15 cellular contexts compared by ENCODE assay signal in the genomic region with DNA sequence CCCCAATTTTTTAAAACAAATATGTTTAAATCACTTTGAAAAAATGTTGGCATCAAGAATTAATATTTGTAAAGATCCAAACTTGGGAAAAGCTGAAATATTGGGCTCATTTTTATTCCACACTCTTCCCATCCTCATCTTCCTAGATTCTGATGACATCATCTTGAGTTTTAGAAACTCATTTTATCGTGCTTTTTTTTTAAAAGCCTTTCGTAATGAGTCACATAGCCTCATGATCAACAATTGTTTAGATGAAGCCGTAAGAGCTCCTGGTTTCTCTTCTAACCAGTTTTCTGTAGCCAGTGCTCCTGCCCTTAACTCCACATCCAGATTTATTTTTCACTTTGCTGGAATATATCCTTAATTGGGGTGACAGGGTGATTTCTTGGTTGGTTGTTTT.
A peak's percentile ranks its signal among the peaks of the same experiment; 100 is the strongest.
DNase-seq lines count a peak whose midpoint lies in the region; ATAC-seq, FAIRE-seq and TF ChIP-seq lines count a peak whose summit lies in the region.
"Had no signal": no experiment of that assay in that cellular context is flagged by ENCODE, and none has a peak within 500 bp of the region (broad histone marks: within the 10 kb centered on the region; RNA-seq: fewer than 3 reads in every experiment).

No MANE protein-coding gene starts in this region.

- intact Hi-C loops in GM12878 (cut with micrococcal nuclease; ENCODE audit: unreplicated experiment) = no loop called here
- intact Hi-C loops in lower leg skin (cut with DNase I; ENCODE audit: low total_unique reads) = no loop called here

- FAIRE-seq in GM12878 (lab: Jason Lieb, UNC) = no peak
- FAIRE-seq: G401.6 had no signal

- no peaks in the 10 kb centered on the region for H3K27me3 Mint-ChIP-seq in activated naive CD4-positive, alpha-beta T cell treated with anti-CD3 and anti-CD28 coated beads, Interleukin-2, amount 10 ng/mL, durations not matched to agents 7 days and 5 days
- H3K27me3 Mint-ChIP-seq: activated CD4-positive, alpha-beta T cell treated with anti-CD3 and anti-CD28 coated beads for 36 hours had no signal

- no peak overlapping the region for H3K27ac Mint-ChIP-seq in activated naive CD4-positive, alpha-beta T cell treated with anti-CD3 and anti-CD28 coated beads, Interleukin-2, amount 10 ng/mL, durations not matched to agents 7 days and 5 days
- H3K27ac Mint-ChIP-seq: mesothelial cell of epicardium had no signal

- no peak overlapping the region for H3K9ac ChIP-seq in GM12878 (ENCODE audit: control insufficient read depth, insufficient read depth, low read length)
- H3K9ac ChIP-seq: BLaER1 treated with 17β-estradiol and CSF1 and Interleukin-3, amounts not matched to agents 10 nM and 100 nM had no signal

- CTCF ChIA-PET in HEK293 (lab: Yijun Ruan, JAX) = no interaction called here
- CTCF ChIA-PET in GM12878 (lab: Yijun Ruan, JAX) = interaction anchor here (1.0 to 2.9 kb wide), 4 partner anchors 56 to 72 kb away, joined by 3 to 15 read pairs (median 6); no protein-coding TSS in a partner anchor
- CTCF ChIA-PET in activated naive CD4-positive, alpha-beta T cell treated with anti-CD3 and anti-CD28 coated beads, Interleukin-2, amount 10 ng/mL, durations not matched to agents 7 days and 5 days (lab: Charles Lee) = interaction anchor here (2.2 kb wide), 1 partner anchor 72 kb away, joined by 6 read pairs; no protein-coding TSS in a partner anchor

- peak; percentile 32 to 43; a peak in 1 of 4 replicates for TF ChIP-seq EP300 in GM12878 (IDR thresholded peaks at IDR 0.05; ENCODE audit: borderline replicate concordance in 1 of 2, control insufficient read depth in 1 of 2, low read depth in 2 of 2, low read length in 2 of 2)

- RAD21 ChIA-PET in GM12878 (lab: Charles Lee; ENCODE audit: unreplicated experiment) = no interaction called here

- in situ Hi-C loops in GM12878 (cut with MboI) = no loop called here

- TF ChIP-seq CTCF in HEK293 (tag by site-specific recombination; IDR thresholded peaks at IDR 0.05) (no peak), GM12878 (IDR thresholded peaks at IDR 0.05 in 2 of 3, conservative IDR thresholded peaks at IDR 0.05 in 1 of 3; ENCODE audit: control insufficient read depth in 2 of 3, extremely low read depth in 1 of 3, insufficient read depth in 1 of 3, low read depth in 3 of 3, low read length in 3 of 3) (no peak), foreskin keratinocyte (conservative IDR thresholded peaks at IDR 0.05) (no peak), lower leg skin (IDR thresholded peaks at IDR 0.05) (no peak)

- H3K4me2 ChIP-seq in GM12878 (ENCODE audit: control insufficient read depth, insufficient read depth) = no peak overlapping the region

- DNase-seq in AG08396 (ENCODE audit: low spot score) = peak; percentile 80
- DNase-seq in GM12878 (ENCODE audit: low read depth, low spot score) = no peak
- DNase-seq in foreskin keratinocyte = peak in 1 of 2 donors; percentile 22
- no peak for DNase-seq in activated naive CD4-positive, alpha-beta T cell (lab: John Stamatoyannopoulos, UW)
- DNase-seq in lower leg skin (ENCODE audit: low spot score in 2 of 2) = no peak
- DNase-seq in activated naive CD4-positive, alpha-beta T cell treated with anti-CD3 and anti-CD28 coated beads, Interleukin-2, amount 10 ng/mL, durations not matched to agents 7 days and 5 days = no peak
- no peak for DNase-seq in HT-29 (ENCODE audit: low spot score)
- DNase-seq: erythroblast; Karpas-422; stimulated activated CD4-positive, alpha-beta T cell treated with anti-CD3 and anti-CD28 coated beads, Interleukin-2, amount 100 ng/mL, for 24 hours had no signal

- H3K4me3 ChIP-seq in HEK293 (ENCODE audit: low read depth, low read length) (no peak overlapping the region), GM12878 (no peak overlapping the region), lower leg skin (ENCODE audit: low read depth, poor library complexity, severe bottlenecking) (no peak overlapping the region)
- H3K4me3 ChIP-seq: BLaER1 treated with 17β-estradiol and CSF1 and Interleukin-3, amounts not matched to agents 10 nM and 100 nM had no signal

- WGBS in GM12878 (ENCODE audit: insufficient coverage, insufficient replicate concordance, low lambda C conversion rate, missing lambda C conversion rate) = 39% methylated on average over 3 of the region's 3 CpGs
- 69 to 71% methylated on average over 3 of the region's 3 CpGs for WGBS in lower leg skin, 2 donors

- BruUV-seq in GM12878 (replicated peaks; lab: Mats Ljungman, UMichigan) = no TSS peak

- H3K27ac ChIP-seq in HEK293 (ENCODE audit: extremely low read depth, low read depth, low read length) (no peak overlapping the region), GM12878 (ENCODE audit: control insufficient read depth, insufficient read depth) (no peak overlapping the region), foreskin keratinocyte (peak overlapping the region; percentile 48)
- H3K27ac ChIP-seq: BLaER1 treated with 17β-estradiol and CSF1 and Interleukin-3, amounts not matched to agents 10 nM and 100 nM had no signal

- H3K4me1 Mint-ChIP-seq in activated naive CD4-positive, alpha-beta T cell treated with anti-CD3 and anti-CD28 coated beads, Interleukin-2, amount 10 ng/mL, durations not matched to agents 7 days and 5 days = peaks cover 18% of the 10 kb centered on the region

- SMC1A ChIA-PET in GM12878 (lab: Charles Lee; ENCODE audit: uncharacterized antibody, unreplicated experiment) = interaction anchor here (0.7 to 1.3 kb wide), 3 partner anchors 31 to 72 kb away, joined by 3 read pairs; no protein-coding TSS in a partner anchor

- no peak overlapping the region for H2AFZ ChIP-seq in GM12878 (ENCODE audit: control insufficient read depth, low read depth, low read length)

- no peaks in the 10 kb centered on the region for H3K27me3 ChIP-seq in GM12878 (replicated peaks in 1 of 2; ENCODE audit: control insufficient read depth in 2 of 2, insufficient read depth in 2 of 2, low read length in 1 of 2)
- no peaks in the 10 kb centered on the region for H3K27me3 ChIP-seq in foreskin keratinocyte

- peaks cover 42% of the 10 kb centered on the region for H3K36me3 Mint-ChIP-seq in activated naive CD4-positive, alpha-beta T cell treated with anti-CD3 and anti-CD28 coated beads, Interleukin-2, amount 10 ng/mL, durations not matched to agents 7 days and 5 days

- ATAC-seq in GM12878 = peak; percentile 64
- no peak for ATAC-seq in foreskin keratinocyte

- POLR2A ChIA-PET in HEK293 (lab: Yijun Ruan, JAX) (no interaction called here), GM12878 (lab: Charles Lee) (no interaction called here)

- H3K4me1 ChIP-seq in HEK293 (ENCODE audit: control insufficient read depth, insufficient read depth, low read length) (peaks cover 3% of the 10 kb centered on the region; the same call in 1 of the 2 replicates), GM12878 (ENCODE audit: control insufficient read depth, insufficient read depth, low read length) (peaks cover 34% of the 10 kb centered on the region), foreskin keratinocyte (no peaks in the 10 kb centered on the region)

- no peaks in the 10 kb centered on the region for H3K79me2 ChIP-seq in GM12878 (ENCODE audit: control insufficient read depth, insufficient read depth, low read length)

- H3K4me3 Mint-ChIP-seq in activated naive CD4-positive, alpha-beta T cell treated with anti-CD3 and anti-CD28 coated beads, Interleukin-2, amount 10 ng/mL, durations not matched to agents 7 days and 5 days = no peak overlapping the region
- H3K4me3 Mint-ChIP-seq: activated CD4-positive, alpha-beta T cell treated with anti-CD3 and anti-CD28 coated beads for 36 hours; mesothelial cell of epicardium had no signal

- no peaks in the 10 kb centered on the region for H4K20me1 ChIP-seq in GM12878 (ENCODE audit: control insufficient read depth, insufficient read depth)

- H3K9me3 ChIP-seq in HEK293 (ENCODE audit: control insufficient read depth, insufficient read depth, low read depth, low read length) (no peaks in the 10 kb centered on the region), GM12878 (replicated peaks; ENCODE audit: control insufficient read depth, insufficient read depth, low read length) (no peaks in the 10 kb centered on the region)

- TF ChIP-seq POLR2A in GM12878 (IDR thresholded peaks at IDR 0.05; ENCODE audit: low read depth, low read length) (no peak), lower leg skin (IDR thresholded peaks at IDR 0.05) (no peak)

- H3K9me3 Mint-ChIP-seq in activated naive CD4-positive, alpha-beta T cell treated with anti-CD3 and anti-CD28 coated beads, Interleukin-2, amount 10 ng/mL, durations not matched to agents 7 days and 5 days = no peaks in the 10 kb centered on the region

- H3K36me3 ChIP-seq in HEK293 (ENCODE audit: control insufficient read depth in 2 of 2, insufficient read depth in 1 of 2, low read length in 2 of 2) (peaks cover 0 to 7% of the 10 kb centered on the region in 2 experiments; a peak in 1 of 3 replicates), GM12878 (ENCODE audit: control insufficient read depth in 2 of 2, insufficient read depth in 2 of 2, low read length in 1 of 2) (peaks cover 0 to 2% of the 10 kb centered on the region in 2 experiments; a peak in 2 of 4 replicates)

- TF ChIP-seq RAD21 in GM12878 (IDR thresholded peaks at IDR 0.05; ENCODE audit: insufficient read depth, low read depth, low read length) = no peak

TF ChIP-seq in HEK293, 187 proteins besides CTCF, POLR2A, EP300 and RAD21 (continues in another document):
- TF ChIP-seq ZNF362 (tag by site-specific recombination; IDR thresholded peaks at IDR 0.05) = peak; percentile 67; the same call in 1 of the 2 replicates
- TF ChIP-seq SCRT2 (tag by site-specific recombination; IDR thresholded peaks at IDR 0.05) = peak; percentile 69

TF ChIP-seq in GM12878, 131 proteins besides CTCF, POLR2A, EP300 and RAD21 (continues in another document):
- TF ChIP-seq MTA2 (IDR thresholded peaks at IDR 0.05; ENCODE audit: low read depth) = 0 out of 2 replicates have a peak, but pooled peaks have one; percentile 8
- no peak for TF ChIP-seq BHLHE40 (IDR thresholded peaks at IDR 0.05; ENCODE audit: borderline replicate concordance in 1 of 2, low read depth in 2 of 2, low read length in 1 of 2)
- peak; percentile 97 for TF ChIP-seq ATF7 (IDR thresholded peaks at IDR 0.05; ENCODE audit: low read depth)
- peak; percentile 68 for TF ChIP-seq ATF2 (IDR thresholded peaks at IDR 0.05; ENCODE audit: low read length)
- TF ChIP-seq SUZ12 (IDR thresholded peaks at IDR 0.05; ENCODE audit: unreplicated experiment) = no peak
- peak; percentile 82 for TF ChIP-seq ZNF384 (IDR thresholded peaks at IDR 0.05; ENCODE audit: borderline replicate concordance, low read depth, low read length)
- TF ChIP-seq ZNF274 (IDR thresholded peaks at IDR 0.05; ENCODE audit: insufficient read depth, insufficient read length) = no peak
